Comparison of ENCODE assay signal across 22 cellular contexts in genomic region chr10:78745445-78745844, GRCh38.
A peak's percentile ranks its signal among the peaks of the same experiment; 100 is the strongest.
DNase-seq lines count a peak whose midpoint lies in the region; ATAC-seq, FAIRE-seq and TF ChIP-seq lines count a peak whose summit lies in the region.
"Had no signal": no experiment of that assay in that cellular context is flagged by ENCODE, and none has a peak within 500 bp of the region (broad histone marks: within the 10 kb centered on the region; RNA-seq: fewer than 3 reads in every experiment).

No MANE protein-coding gene starts in this region.

- intact Hi-C loops in right lobe of liver (cut with DNase I): no loop called here

- no peaks in the 10 kb centered on the region for H3K9me3 Mint-ChIP-seq in T-cell
- H3K9me3 Mint-ChIP-seq: activated naive CD4-positive, alpha-beta T cell treated with anti-CD3 and anti-CD28 coated beads, Interleukin-2, amount 10 ng/mL, durations not matched to agents 7 days and 5 days had no signal

- ATAC-seq in right lobe of liver (peak; percentile 56 to 80 (median 68)), HG03457 (IDR thresholded peaks at IDR 0.05; ENCODE audit: unreplicated experiment) (no peak), HG03565 (IDR thresholded peaks at IDR 0.05; ENCODE audit: unreplicated experiment) (no peak), T-cell (replicated peaks in 1 of 4) (no peak)
- ATAC-seq: activated CD4-positive, alpha-beta T cell treated with anti-CD3 and anti-CD28 coated beads for 36 hours had no signal

- H3K9me3 ChIP-seq in cardiac muscle cell (ENCODE audit: low read depth) (no peaks in the 10 kb centered on the region), right lobe of liver (no peaks in the 10 kb centered on the region), small intestine (ENCODE audit: control insufficient read depth, low read depth) (no peaks in the 10 kb centered on the region)

- CTCF ChIA-PET in T-cell (lab: Charles Lee): no interaction called here

- H3K27ac Mint-ChIP-seq in T-cell: no peak overlapping the region
- H3K27ac Mint-ChIP-seq: activated CD4-positive, alpha-beta T cell treated with anti-CD3 and anti-CD28 coated beads for 36 hours; activated naive CD4-positive, alpha-beta T cell treated with anti-CD3 and anti-CD28 coated beads, Interleukin-2, amount 10 ng/mL, durations not matched to agents 7 days and 5 days had no signal

- FAIRE-seq in small intestine (lab: Jason Lieb, UNC): no peak
- FAIRE-seq: TTC549 had no signal

- POLR2A ChIA-PET in T-cell (lab: Charles Lee): no interaction called here

- TF ChIP-seq CTCF in cardiac muscle cell (IDR thresholded peaks at IDR 0.05; ENCODE audit: low read depth, low read length): no peak
- TF ChIP-seq CTCF in right lobe of liver (IDR thresholded peaks at IDR 0.05): peak in 1 of 4 donors; percentile 5

- peaks cover 0 to 4% of the 10 kb centered on the region in 2 donors for H3K27me3 Mint-ChIP-seq in T-cell

- H3K4me3 Mint-ChIP-seq in T-cell: no peak overlapping the region
- H3K4me3 Mint-ChIP-seq: activated CD4-positive, alpha-beta T cell treated with anti-CD3 and anti-CD28 coated beads for 36 hours; activated naive CD4-positive, alpha-beta T cell treated with anti-CD3 and anti-CD28 coated beads, Interleukin-2, amount 10 ng/mL, durations not matched to agents 7 days and 5 days had no signal

- no peak for TF ChIP-seq POLR2A in right lobe of liver (IDR thresholded peaks at IDR 0.05)

- H3K27ac ChIP-seq in cardiac muscle cell (peak overlapping the region; percentile 49), right lobe of liver (peak overlapping the region in 2 of 3 donors; percentile 13 to 67), small intestine (ENCODE audit: low read depth in 1 of 2, low read length in 1 of 2) (no peak overlapping the region)

- no peaks in the 10 kb centered on the region for H3K36me3 ChIP-seq in cardiac muscle cell
- no peaks in the 10 kb centered on the region for H3K36me3 ChIP-seq in right lobe of liver
- H3K36me3 ChIP-seq in small intestine (ENCODE audit: control insufficient read depth in 2 of 2, insufficient read depth in 2 of 2, low read length in 2 of 2): no peaks in the 10 kb centered on the region

- peaks cover 15 to 23% (median 16%) of the 10 kb centered on the region in 3 donors for H3K4me1 Mint-ChIP-seq in T-cell

- DNase-seq in NCI-H82 (lab: John Stamatoyannopoulos, UW) (peak; percentile 36), cardiac muscle cell (ENCODE audit: low read depth in 1 of 2, low spot score in 1 of 2) (no peak), right lobe of liver (peak; percentile 63 to 77 (median 77)), small intestine (peak; percentile 10), NCI-H526 treated with DMSO at 0.1 percent for 48 hours (lab: John Stamatoyannopoulos, UW) (no peak), T-cell (no peak)
- DNase-seq: activated CD4-positive, alpha-beta T cell treated with anti-CD3 and anti-CD28 coated beads for 36 hours; activated naive CD4-positive, alpha-beta T cell treated with anti-CD3 and anti-CD28 coated beads, Interleukin-2, amount 10 ng/mL, durations not matched to agents 7 days and 5 days; amygdala; central memory CD4-positive, alpha-beta T cell; dermis blood vessel endothelial cell; DMS79 treated with DMSO at 0.1 percent for 48 hours; glutamatergic neuron; Karpas-422; NCI-H187; NCI-H748 treated with DMSO at 0.1 percent for 48 hours; OCI-M1; SHP77; stimulated activated CD8-positive, alpha-beta memory T cell treated with anti-CD3 and anti-CD28 coated beads, Interleukin-4, amount 100 ng/mL, for 48 hours had no signal

- no peaks in the 10 kb centered on the region for H3K36me3 Mint-ChIP-seq in T-cell
- H3K36me3 Mint-ChIP-seq: activated naive CD4-positive, alpha-beta T cell treated with anti-CD3 and anti-CD28 coated beads, Interleukin-2, amount 10 ng/mL, durations not matched to agents 7 days and 5 days had no signal

- H3K4me3 ChIP-seq in cardiac muscle cell: no peak overlapping the region
- no peak overlapping the region for H3K4me3 ChIP-seq in right lobe of liver
- no peak overlapping the region for H3K4me3 ChIP-seq in small intestine (ENCODE audit: low read depth in 1 of 2, low read length in 2 of 2)

- H3K4me1 ChIP-seq in cardiac muscle cell (ENCODE audit: low read depth) (peaks cover 24% of the 10 kb centered on the region), right lobe of liver (peaks cover 0 to 52% (median 27%) of the 10 kb centered on the region in 4 donors), small intestine (ENCODE audit: control insufficient read depth in 2 of 2, insufficient read depth in 1 of 2, low read depth in 1 of 2, low read length in 1 of 2) (peaks cover 0 to 5% of the 10 kb centered on the region in 2 donors)

- 23% methylated on average over 3 of the region's 4 CpGs for WGBS in right lobe of liver (ENCODE audit: insufficient coverage, low coverage, low lambda C conversion rate, missing lambda C conversion rate)
- WGBS in small intestine, 3 donors: 22 to 66% (median 33%) methylated on average over 4 of the region's 4 CpGs

- H3K27me3 ChIP-seq in cardiac muscle cell (no peaks in the 10 kb centered on the region), right lobe of liver (no peaks in the 10 kb centered on the region), small intestine (ENCODE audit: control insufficient read depth in 2 of 2, insufficient read depth in 2 of 2, low read length in 2 of 2) (no peaks in the 10 kb centered on the region)

Comparison
In these comparisons a context has a peak if more than half of its experiments do, and no peak if none do; other contexts are left out.
1. DNase-seq: peak in NCI-H82 (single experiment), right lobe of liver (3 of 3) and small intestine (single experiment); none in cardiac muscle cell (0 of 2), NCI-H526 treated with DMSO at 0.1 percent for 48 hours (single experiment) and T-cell (0 of 34).
2. H3K27ac ChIP-seq: peak in cardiac muscle cell (single experiment) and right lobe of liver (2 of 3); none in small intestine (0 of 2).
3. ATAC-seq: peak in right lobe of liver (4 of 4); none in HG03457 (single experiment), HG03565 (single experiment) and T-cell (0 of 4).